Comparison of ENCODE assay signal across 15 cellular contexts in genomic region chrX:48492293-48492910, GRCh38. TPM values are rescaled to one million over a fixed set of nuclear protein-coding genes. Genes with fewer than 3 reads are reported as not detected.
A peak's percentile ranks its signal among the peaks of the same experiment; 100 is the strongest.
DNase-seq lines count a peak whose midpoint lies in the region; ATAC-seq and TF ChIP-seq lines count a peak whose summit lies in the region.
"Had no signal": no experiment of that assay in that cellular context is flagged by ENCODE, and none has a peak within 500 bp of the region (broad histone marks: within the 10 kb centered on the region; RNA-seq: fewer than 3 reads in every experiment).

No MANE protein-coding gene starts in this region.

- H3K4me3 ChIP-seq in SK-N-SH (ENCODE audit: low read depth in 2 of 2, low read length in 1 of 2) (no peak overlapping the region), SJSA1 (no peak overlapping the region), fibroblast of mammary gland (ENCODE audit: control insufficient read depth, low read depth, low read length) (no peak overlapping the region), spleen (no peak overlapping the region)
- H3K4me3 ChIP-seq: dorsolateral prefrontal cortex, heart left ventricle, lower lobe of right lung, prostate gland had no signal

- no peak for TF ChIP-seq EP300 in SK-N-SH (IDR thresholded peaks at IDR 0.05; ENCODE audit: borderline replicate concordance in 1 of 2, low read depth in 1 of 2, low read length in 1 of 2)

- CTCF ChIA-PET in SK-N-SH (lab: Yijun Ruan, JAX): no interaction called here

- peak overlapping the region in 1 of 2 experiments; percentile 51; a peak in 2 of 4 replicates for H3K27ac ChIP-seq in SK-N-SH (ENCODE audit: low read depth in 2 of 2, low read length in 1 of 2)
- H3K27ac ChIP-seq in SJSA1: peak overlapping the region; percentile 64
- H3K27ac ChIP-seq in spleen: no peak overlapping the region
- H3K27ac ChIP-seq: dorsolateral prefrontal cortex, lower lobe of right lung, prostate gland had no signal

- no peak for TF ChIP-seq POLR2A in spleen (IDR thresholded peaks at IDR 0.05)

- no peaks in the 10 kb centered on the region for H3F3A ChIP-seq in SK-N-SH (replicated peaks; ENCODE audit: insufficient read depth)

- no peaks in the 10 kb centered on the region for H3K9me2 ChIP-seq in SK-N-SH

- H2AFZ ChIP-seq in SK-N-SH (ENCODE audit: low read depth): no peak overlapping the region

- ATAC-seq in SK-N-SH treated with all-trans-retinoic acid at 6 μM for 48 hours: no peak; the same call in 2 of the 3 replicates
- no peak for ATAC-seq in GM18520 (IDR thresholded peaks at IDR 0.05; ENCODE audit: unreplicated experiment)
- ATAC-seq: lower lobe of right lung, T-cell had no signal

- intact Hi-C loops in spleen (cut with DNase I; ENCODE audit: low total_unique reads): no loop called here

- H3K9me3 ChIP-seq in SK-N-SH (no peaks in the 10 kb centered on the region), SJSA1 (replicated peaks) (peaks cover 7% of the 10 kb centered on the region; the same call in 1 of the 2 replicates), spleen (no peaks in the 10 kb centered on the region)
- H3K9me3 ChIP-seq: lower lobe of right lung, prostate gland had no signal

- no peaks in the 10 kb centered on the region for H3K79me2 ChIP-seq in SK-N-SH (ENCODE audit: insufficient read depth)

- H3K27me3 ChIP-seq in SK-N-SH (ENCODE audit: insufficient read depth) (no peaks in the 10 kb centered on the region), SJSA1 (replicated peaks) (no peaks in the 10 kb centered on the region), spleen (replicated peaks in 1 of 7) (no peaks in the 10 kb centered on the region)
- H3K27me3 ChIP-seq: heart left ventricle had no signal

- H3K36me3 ChIP-seq in SK-N-SH (replicated peaks in 1 of 2; ENCODE audit: control insufficient read depth in 1 of 2, insufficient read depth in 2 of 2, low read length in 1 of 2): no peaks in the 10 kb centered on the region
- peaks cover 8% of the 10 kb centered on the region for H3K36me3 ChIP-seq in SJSA1
- H3K36me3 ChIP-seq in spleen: peaks cover 0 to under 1% (median 0%) of the 10 kb centered on the region in 6 donors
- H3K36me3 ChIP-seq: heart left ventricle, lower lobe of right lung, prostate gland had no signal

- TF ChIP-seq RAD21 in SK-N-SH (IDR thresholded peaks at IDR 0.05; ENCODE audit: low read length): no peak

- H4K20me1 ChIP-seq in SK-N-SH (ENCODE audit: insufficient read depth): no peaks in the 10 kb centered on the region

- POLR2A ChIA-PET in SK-N-SH (lab: Yijun Ruan, JAX): no interaction called here

- no peak for TF ChIP-seq CTCF in SK-N-SH (IDR thresholded peaks at IDR 0.05)
- no peak for TF ChIP-seq CTCF in fibroblast of mammary gland (conservative IDR thresholded peaks at IDR 0.05; ENCODE audit: control insufficient read depth, insufficient read depth, low read depth, low read length)
- TF ChIP-seq CTCF in spleen (IDR thresholded peaks at IDR 0.05 in 8 of 11, conservative IDR thresholded peaks at IDR 0.05 in 3 of 11): no peak

- DNase-seq in SK-N-SH: no peak
- peak; percentile 57 to 60 for DNase-seq in SJSA1 (ENCODE audit: low read depth in 1 of 2, low spot score in 2 of 2)
- peak; percentile 75 for DNase-seq in fibroblast of mammary gland (ENCODE audit: low read depth)
- DNase-seq in spleen: peak; percentile 47
- DNase-seq in NOMO-1 treated with DMSO at 0.1 percent for 48 hours (lab: John Stamatoyannopoulos, UW; ENCODE audit: unreplicated experiment): no peak
- DNase-seq in NCI-H526 (lab: John Stamatoyannopoulos, UW): no peak
- DNase-seq: heart left ventricle, lower lobe of right lung, NCI-H1417, NCI-H82, T-cell had no signal

- H3K4me2 ChIP-seq in SK-N-SH: no peak overlapping the region

- WGBS in SK-N-SH (ENCODE audit: low lambda C conversion rate): 29% methylated on average over 6 of the region's 7 CpGs
- WGBS in spleen, 5 donors: 59 to 76% (median 72%) methylated on average over 6 to 7 of the region's 7 CpGs

- H3K9ac ChIP-seq in SK-N-SH: no peak overlapping the region

- no peaks in the 10 kb centered on the region for H3K4me1 ChIP-seq in SK-N-SH (ENCODE audit: control insufficient read depth in 1 of 2, insufficient read depth in 2 of 2, low read depth in 1 of 2, low read length in 1 of 2)
- peaks cover 53% of the 10 kb centered on the region for H3K4me1 ChIP-seq in SJSA1 (replicated peaks)
- H3K4me1 ChIP-seq in spleen: no peaks in the 10 kb centered on the region
- H3K4me1 ChIP-seq: heart left ventricle, lower lobe of right lung, prostate gland had no signal

TF ChIP-seq in SK-N-SH, 30 proteins besides CTCF, POLR2A, EP300 and RAD21 (continues in another document):
- TF ChIP-seq FOXJ3 (CRISPR knock-in tag; IDR thresholded peaks at IDR 0.05): no peak

TF ChIP-seq in SK-N-SH treated with all-trans-retinoic acid at 6 μM for 48 hours, 23 proteins besides CTCF, POLR2A, EP300 and RAD21:
- TF ChIP-seq POU6F1 (CRISPR knock-in tag; IDR thresholded peaks at IDR 0.05; ENCODE audit: borderline replicate concordance, low read depth) (no peak), ISL1 (CRISPR knock-in tag; IDR thresholded peaks at IDR 0.05) (no peak), BACH2 (CRISPR knock-in tag; IDR thresholded peaks at IDR 0.05; ENCODE audit: borderline replicate concordance) (no peak), ESRRG (CRISPR knock-in tag; IDR thresholded peaks at IDR 0.05) (no peak), PPARA (CRISPR knock-in tag; IDR thresholded peaks at IDR 0.05; ENCODE audit: borderline replicate concordance) (no peak), ZFP3 (CRISPR knock-in tag; IDR thresholded peaks at IDR 0.05) (no peak), TOX (CRISPR knock-in tag; IDR thresholded peaks at IDR 0.05; ENCODE audit: borderline replicate concordance) (no peak), OSR1 (CRISPR knock-in tag; IDR thresholded peaks at IDR 0.05) (no peak)

RNA-seq across cellular contexts. Expression of gene PORCN, which starts 16.4 kb away (rescaled TPM):
- polyA plus RNA-seq in SK-N-SH (2012; rRNA removed) (10.6 and 11.0 TPM in 2 replicates), spleen (1 to 10 TPM; 5.0 to 8.8 (median 7.3) TPM)
- polyA plus RNA-seq in SK-N-SH (2012; cell fraction: cytosol; rRNA removed): 4.7 and 7.9 TPM in 2 replicates
- 15.1 and 17.2 TPM in 2 replicates for polyA plus RNA-seq in SK-N-SH (2012; cell fraction: nucleus; rRNA removed)
- total RNA-seq in SJSA1 (2014; rRNA removed; shearing (Covaris generic)): 13.3 and 25.2 TPM in 2 replicates
- total RNA-seq in spleen: 10 to 100 TPM in 5 of 7 donors, 1 to 10 TPM in 2; 9.8 to 20.8 (median 14.2) TPM

RNA-seq across cellular contexts. Expression of gene FTSJ1, which starts 16.4 kb away (rescaled TPM):
- polyA plus RNA-seq in SK-N-SH (2012; rRNA removed): 31.5 and 34.1 TPM in 2 replicates
- polyA plus RNA-seq in SK-N-SH (2012; cell fraction: cytosol; rRNA removed): 18.6 and 27.1 TPM in 2 replicates
- 59.8 and 65.3 TPM in 2 replicates for polyA plus RNA-seq in SK-N-SH (2012; cell fraction: nucleus; rRNA removed)
- 67.5 and 122 TPM in 2 replicates for total RNA-seq in SJSA1 (2014; rRNA removed; shearing (Covaris generic))
- total RNA-seq in spleen: 10 to 100 TPM; 27.1 to 58.6 (median 38.5) TPM
- 10 to 100 TPM; 36.6 to 47.4 (median 41.0) TPM for polyA plus RNA-seq in spleen

RNA-seq across cellular contexts. Expression of gene SLC38A5, which starts 22.3 kb away (rescaled TPM):
- polyA plus RNA-seq in SK-N-SH (2012; rRNA removed) (0.33 and 0.44 TPM in 2 replicates), spleen (10 to 100 TPM; 20.2 to 30.4 (median 23.5) TPM)
- 0.20 and 0.26 TPM in 2 replicates for polyA plus RNA-seq in SK-N-SH (2012; cell fraction: cytosol; rRNA removed)
- 2.3 and 2.4 TPM in 2 replicates for polyA plus RNA-seq in SK-N-SH (2012; cell fraction: nucleus; rRNA removed)
- 0.16 TPM in 1 of 2 replicates, not detected in the other for total RNA-seq in SJSA1 (2014; rRNA removed; shearing (Covaris generic))
- total RNA-seq in spleen: 10 to 100 TPM; 11.3 to 57.4 (median 21.1) TPM

RNA-seq across cellular contexts. Expression of gene EBP, which starts 29.2 kb away (rescaled TPM):
- polyA plus RNA-seq in SK-N-SH (2012; rRNA removed) (28.9 and 30.2 TPM in 2 replicates), spleen (10 to 100 TPM; 46.4 to 62.3 (median 57.8) TPM)
- 13.0 and 21.4 TPM in 2 replicates for polyA plus RNA-seq in SK-N-SH (2012; cell fraction: cytosol; rRNA removed)
- polyA plus RNA-seq in SK-N-SH (2012; cell fraction: nucleus; rRNA removed): 30.5 and 35.9 TPM in 2 replicates
- total RNA-seq in SJSA1 (2014; rRNA removed; shearing (Covaris generic)): 76.1 and 101 TPM in 2 replicates
- 10 to 100 TPM; 25.1 to 36.3 (median 32.0) TPM for total RNA-seq in spleen

RNA-seq across cellular contexts. Expression of gene TBC1D25, which starts 47.1 kb away (rescaled TPM):
- 11.8 and 18.4 TPM in 2 replicates for polyA plus RNA-seq in SK-N-SH (2012; rRNA removed)
- polyA plus RNA-seq in SK-N-SH (2012; cell fraction: cytosol; rRNA removed): 8.1 and 12.3 TPM in 2 replicates
- polyA plus RNA-seq in SK-N-SH (2012; cell fraction: nucleus; rRNA removed): 17.5 and 23.2 TPM in 2 replicates
- total RNA-seq in SJSA1 (2014; rRNA removed; shearing (Covaris generic)): 6.5 and 24.1 TPM in 2 replicates
- total RNA-seq in spleen: 10 to 100 TPM; 12.4 to 19.1 (median 16.2) TPM
- 1 to 10 TPM; 4.0 to 8.3 (median 6.1) TPM for polyA plus RNA-seq in spleen

Comparison
In these comparisons a context has a peak if more than half of its experiments do, and no peak if none do; other contexts are left out.
1. DNase-seq: peak in SJSA1 (2 of 2), fibroblast of mammary gland (single experiment) and spleen (single experiment); none in SK-N-SH (single experiment), NOMO-1 treated with DMSO at 0.1 percent for 48 hours (single experiment) and NCI-H526 (0 of 2).
2. RNA of gene SLC38A5, which starts 22.3 kb away (total RNA-seq): 11.3 to 57.4 TPM in spleen; 0.16 TPM in SJSA1; every median in the first group is over 10 times any median in the second.